ENCODE assay signal across 1 cellular context in the genomic region with DNA sequence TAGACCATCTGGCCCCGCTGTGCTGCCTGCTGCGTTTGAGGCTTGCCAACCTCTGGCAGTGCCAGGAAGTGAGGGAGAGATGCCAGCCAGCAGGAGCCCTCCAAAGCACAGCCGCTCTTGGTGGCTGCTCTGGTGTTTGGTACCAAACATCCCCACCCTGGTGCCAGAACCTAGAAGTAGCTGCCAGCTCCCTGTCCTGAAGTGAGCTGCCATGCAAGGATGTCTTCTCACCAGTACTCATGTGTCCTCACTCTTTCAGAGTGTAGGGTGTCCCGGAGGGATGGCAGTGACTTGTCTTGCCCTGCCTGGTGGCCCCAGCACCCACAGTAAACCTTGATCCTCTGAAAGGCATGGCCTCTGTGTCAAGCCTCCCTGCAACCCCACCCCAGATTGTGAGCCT.
TF ChIP-seq lines count a peak whose summit lies in the region.

No MANE protein-coding gene starts in this region.

TF ChIP-seq in SK-N-SH, 30 proteins besides CTCF, POLR2A, EP300 and RAD21 (continued from another document):
- TF ChIP-seq, protein P1, sequence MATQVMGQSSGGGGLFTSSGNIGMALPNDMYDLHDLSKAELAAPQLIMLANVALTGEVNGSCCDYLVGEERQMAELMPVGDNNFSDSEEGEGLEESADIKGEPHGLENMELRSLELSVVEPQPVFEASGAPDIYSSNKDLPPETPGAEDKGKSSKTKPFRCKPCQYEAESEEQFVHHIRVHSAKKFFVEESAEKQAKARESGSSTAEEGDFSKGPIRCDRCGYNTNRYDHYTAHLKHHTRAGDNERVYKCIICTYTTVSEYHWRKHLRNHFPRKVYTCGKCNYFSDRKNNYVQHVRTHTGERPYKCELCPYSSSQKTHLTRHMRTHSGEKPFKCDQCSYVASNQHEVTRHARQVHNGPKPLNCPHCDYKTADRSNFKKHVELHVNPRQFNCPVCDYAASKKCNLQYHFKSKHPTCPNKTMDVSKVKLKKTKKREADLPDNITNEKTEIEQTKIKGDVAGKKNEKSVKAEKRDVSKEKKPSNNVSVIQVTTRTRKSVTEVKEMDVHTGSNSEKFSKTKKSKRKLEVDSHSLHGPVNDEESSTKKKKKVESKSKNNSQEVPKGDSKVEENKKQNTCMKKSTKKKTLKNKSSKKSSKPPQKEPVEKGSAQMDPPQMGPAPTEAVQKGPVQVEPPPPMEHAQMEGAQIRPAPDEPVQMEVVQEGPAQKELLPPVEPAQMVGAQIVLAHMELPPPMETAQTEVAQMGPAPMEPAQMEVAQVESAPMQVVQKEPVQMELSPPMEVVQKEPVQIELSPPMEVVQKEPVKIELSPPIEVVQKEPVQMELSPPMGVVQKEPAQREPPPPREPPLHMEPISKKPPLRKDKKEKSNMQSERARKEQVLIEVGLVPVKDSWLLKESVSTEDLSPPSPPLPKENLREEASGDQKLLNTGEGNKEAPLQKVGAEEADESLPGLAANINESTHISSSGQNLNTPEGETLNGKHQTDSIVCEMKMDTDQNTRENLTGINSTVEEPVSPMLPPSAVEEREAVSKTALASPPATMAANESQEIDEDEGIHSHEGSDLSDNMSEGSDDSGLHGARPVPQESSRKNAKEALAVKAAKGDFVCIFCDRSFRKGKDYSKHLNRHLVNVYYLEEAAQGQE (IDR thresholded peaks at IDR 0.05; ENCODE audit: low read depth, low read length), result no peak
- TF ChIP-seq MAX (IDR thresholded peaks at IDR 0.05; ENCODE audit: low read depth) (no peak), NRF1 (IDR thresholded peaks at IDR 0.05; ENCODE audit: low read depth, low read length) (no peak), SIN3A (IDR thresholded peaks at IDR 0.05; ENCODE audit: borderline replicate concordance, low read depth, low read length) (no peak), TCF12 (IDR thresholded peaks at IDR 0.05) (no peak), SMC3 (IDR thresholded peaks at IDR 0.05; ENCODE audit: low read depth, low read length) (no peak), NFIC (IDR thresholded peaks at IDR 0.05; ENCODE audit: borderline replicate concordance) (no peak)
